In the genomic region with DNA sequence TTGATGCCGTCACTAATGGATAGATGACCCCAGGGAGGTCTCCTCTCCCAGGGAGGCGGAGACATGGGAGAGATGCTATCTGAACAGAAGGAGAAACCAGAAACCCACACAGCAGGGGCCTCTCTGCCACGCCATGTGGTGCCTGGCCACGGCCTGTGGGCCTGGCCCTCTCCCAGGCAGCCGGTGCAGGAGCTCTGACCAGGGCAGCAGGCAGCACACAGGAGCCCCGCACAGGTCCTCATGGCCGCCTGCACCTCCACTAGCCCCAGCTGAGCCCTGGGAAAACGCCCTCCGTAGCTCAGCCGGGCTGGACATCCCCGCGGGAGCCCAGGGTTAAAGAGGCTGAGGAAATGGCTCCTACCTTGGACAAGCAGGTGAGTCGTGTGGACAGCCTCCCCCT, we compare ENCODE assay signal across 23 cellular contexts. TPM values are rescaled to one million over a fixed set of nuclear protein-coding genes. Genes with fewer than 3 reads are reported as not detected.
DNase-seq lines count a peak whose midpoint lies in the region; ATAC-seq and TF ChIP-seq lines count a peak whose summit lies in the region.
"Had no signal": no experiment of that assay in that cellular context is flagged by ENCODE, and none has a peak within 500 bp of the region (broad histone marks: within the 10 kb centered on the region; RNA-seq: fewer than 3 reads in every experiment).

No MANE protein-coding gene starts in this region.

- peaks cover 15% of the 10 kb centered on the region for H3K4me1 Mint-ChIP-seq in neural progenitor cell

- peaks cover 13% of the 10 kb centered on the region for H3K36me3 Mint-ChIP-seq in neural progenitor cell

- no peak overlapping the region for H3K4me2 ChIP-seq in neural progenitor cell

- H3K79me2 ChIP-seq in neural progenitor cell (ENCODE audit: low read depth), result no peaks in the 10 kb centered on the region

- no peaks in the 10 kb centered on the region for H3K36me3 ChIP-seq in neural progenitor cell
- H3K36me3 ChIP-seq: HAP-1 had no signal

- intact Hi-C loops in Right ventricle myocardium inferior (cut with DNase I), result no loop called here
- intact Hi-C loops in cardiac septum (cut with DNase I), result no loop called here
- intact Hi-C loops in dorsolateral prefrontal cortex (cut with DNase I), result loop anchor here (10.0 kb wide), 2 partner anchors 288 to 318 kb away; partner anchors contain the start of genes NCAPD3 (in 2 of the 2), VPS26B (in 2 of the 2), ACAD8 (in 1 of the 2) and THYN1 (in 1 of the 2)

- TF ChIP-seq CTCF in dorsolateral prefrontal cortex (IDR thresholded peaks at IDR 0.05 in 54 of 56, conservative IDR thresholded peaks at IDR 0.05 in 2 of 56; ENCODE audit: low read depth in 1 of 56, partially characterized antibody in 56 of 56) (no peak), neural progenitor cell (IDR thresholded peaks at IDR 0.05) (no peak)

- H3F3A ChIP-seq in neural progenitor cell (ENCODE audit: low read depth), result no peaks in the 10 kb centered on the region

- peak overlapping the region in 38 of 59 donors; percentile 2 to 90 (median 49) for H3K27ac ChIP-seq in dorsolateral prefrontal cortex
- no peak overlapping the region for H3K27ac ChIP-seq in neural progenitor cell
- H3K27ac ChIP-seq: GM23248, HL-60 had no signal

- H3K4me1 ChIP-seq in neural progenitor cell, result no peaks in the 10 kb centered on the region
- H3K4me1 ChIP-seq: HAP-1 had no signal

- peaks cover 12% of the 10 kb centered on the region for H3K9me3 Mint-ChIP-seq in neural progenitor cell

- H4K20me1 ChIP-seq in neural progenitor cell (ENCODE audit: low read depth), result no peaks in the 10 kb centered on the region

- ATAC-seq in Right ventricle myocardium inferior, result no peak
- ATAC-seq: GM12878, HepG2, K562, Panc1 had no signal

- H3K4me3 Mint-ChIP-seq in neural progenitor cell, result no peak overlapping the region

- no peaks in the 10 kb centered on the region for H3K9me3 ChIP-seq in neural progenitor cell (ENCODE audit: low read depth)
- H3K9me3 ChIP-seq: HAP-1, MG63 had no signal

- peak overlapping the region; percentile 37 for H3K27ac Mint-ChIP-seq in neural progenitor cell

- DNase-seq in Right ventricle myocardium inferior (ENCODE audit: missing footprints) (peak; percentile 27), cardiac septum (ENCODE audit: low spot score) (no peak), dorsolateral prefrontal cortex (peak in 1 of 10 donors; percentile 68), neural progenitor cell (ENCODE audit: low spot score) (no peak), SHP77 (lab: John Stamatoyannopoulos, UW) (no peak), NCI-H187 (lab: John Stamatoyannopoulos, UW) (no peak), NCI-H1105 (lab: John Stamatoyannopoulos, UW) (no peak)
- DNase-seq: DMS79 treated with DMSO at 0.1 percent for 48 hours; GM23248; MG63; NCI-H1092; NCI-H146; NCI-H2029 treated with DMSO at 0.1 percent for 48 hours; NCI-H226; NCI-H510A treated with DMSO at 0.1 percent for 48 hours; NCI-H748 treated with DMSO at 0.1 percent for 48 hours; NK-92 treated with Interleukin-12 subunit alpha and Interleukin-12 subunit beta, amount 100 ng/mL, for 24 hours had no signal

- H3K27me3 Mint-ChIP-seq in neural progenitor cell (ENCODE audit: insufficient read depth, low read depth), result peaks cover 9% of the 10 kb centered on the region

- H3K4me3 ChIP-seq in dorsolateral prefrontal cortex (no peak overlapping the region), neural progenitor cell (no peak overlapping the region)
- H3K4me3 ChIP-seq: GM12878, GM23248, HAP-1, K562, MG63 had no signal

- H3K27me3 ChIP-seq in dorsolateral prefrontal cortex (no peaks in the 10 kb centered on the region), neural progenitor cell (no peaks in the 10 kb centered on the region)
- H3K27me3 ChIP-seq: MG63 had no signal

- no peak overlapping the region for H3K9ac ChIP-seq in neural progenitor cell
- H3K9ac ChIP-seq: GM23248 had no signal

- no peak overlapping the region for H2AFZ ChIP-seq in neural progenitor cell (replicated peaks)
- H2AFZ ChIP-seq: GM23248 had no signal

RNA-seq across cellular contexts. Expression of gene IGSF9B, which starts 19.8 kb away (rescaled TPM):
- 41.7 TPM for total RNA-seq in Right ventricle myocardium inferior
- total RNA-seq in cardiac septum, result 85.3 TPM
- total RNA-seq in dorsolateral prefrontal cortex, result 100 to 1,000 TPM in 25 of 120 experiments, 10 to 100 TPM in 95; 29.3 to 315 (median 85.3) TPM
- 1.3 and 5.4 TPM in 2 replicates for total RNA-seq in neural progenitor cell (ENCODE audit: low replicate concordance)
- total RNA-seq: GM23248, HepG2 had no signal

Comparison
In these comparisons a context has a peak if more than half of its experiments do, and no peak if none do; other contexts are left out.
1. intact Hi-C loops: an anchor here in dorsolateral prefrontal cortex (10.0 kb wide); none called in Right ventricle myocardium inferior and cardiac septum.